ENCODE assay signal across 8 cellular contexts in genomic region chr11:35943294-35943693, GRCh38. TPM values are rescaled to one million over a fixed set of nuclear protein-coding genes. Genes with fewer than 3 reads are reported as not detected.
DNase-seq lines count a peak whose midpoint lies in the region; ATAC-seq, FAIRE-seq and TF ChIP-seq lines count a peak whose summit lies in the region.

No MANE protein-coding gene starts in this region.

- FAIRE-seq in G401.6 (lab: Jason Lieb, UNC), result peak; percentile 13

- intact Hi-C loops in esophagus squamous epithelium (cut with DNase I) (loop anchor here (10.0 kb wide), 1 partner anchor 118 kb away; no protein-coding TSS in a partner anchor), psoas muscle (cut with DNase I) (loop anchor here in 1 of 2 donors (10.0 kb wide), 1 partner anchor 132 kb away; no protein-coding TSS in a partner anchor)

- POLR2A ChIA-PET in RWPE1 (lab: Yijun Ruan, JAX; ENCODE audit: low non-redundant PET), result interaction anchor here (1.1 kb wide), 1 partner anchor 16 kb away, joined by 3 read pairs; no protein-coding TSS in a partner anchor

- no peaks in the 10 kb centered on the region for H3K9me3 ChIP-seq in esophagus squamous epithelium
- H3K9me3 ChIP-seq in psoas muscle, result no peaks in the 10 kb centered on the region

- WGBS in esophagus squamous epithelium, 2 donors, result 37 to 39% methylated on average over 9 of the region's 9 CpGs
- 17 to 36% (median 20%) methylated on average over 9 of the region's 9 CpGs for WGBS in psoas muscle, 3 donors

- H3K4me1 ChIP-seq in esophagus squamous epithelium (peaks cover 9 to 34% (median 12%) of the 10 kb centered on the region in 3 donors), psoas muscle (peaks cover 6% of the 10 kb centered on the region)

- no peak for TF ChIP-seq CTCF in RWPE1 (conservative IDR thresholded peaks at IDR 0.05; ENCODE audit: low read depth)
- no peak for TF ChIP-seq CTCF in esophagus squamous epithelium (IDR thresholded peaks at IDR 0.05)
- TF ChIP-seq CTCF in psoas muscle (IDR thresholded peaks at IDR 0.05), result no peak

- H3K27me3 ChIP-seq in esophagus squamous epithelium (no peaks in the 10 kb centered on the region), psoas muscle (ENCODE audit: insufficient read depth in 3 of 3, low read length in 2 of 3) (no peaks in the 10 kb centered on the region)

- peak overlapping the region; percentile 87 for H3K27ac ChIP-seq in RWPE1
- H3K27ac ChIP-seq in esophagus squamous epithelium, result peak overlapping the region; percentile 71 to 91 (median 84)
- peak overlapping the region; percentile 80 for H3K27ac ChIP-seq in psoas muscle

- ATAC-seq in psoas muscle, result no peak
- no peak for ATAC-seq in GM19467 (IDR thresholded peaks at IDR 0.05; ENCODE audit: unreplicated experiment)

- no peak for TF ChIP-seq POLR2A in esophagus squamous epithelium (IDR thresholded peaks at IDR 0.05)

- DNase-seq in RWPE1 (ENCODE audit: low spot score) (no peak), esophagus squamous epithelium (lab: John Stamatoyannopoulos, UW) (no peak), psoas muscle (no peak), mucosa of gallbladder (ENCODE audit: low spot score) (no peak), HuH-7.5 (ENCODE audit: low spot score) (no peak), islet precursor cell (no peak)

- CTCF ChIA-PET in RWPE1 (lab: Yijun Ruan, JAX), result interaction anchor here (0.6 to 0.7 kb wide), 2 partner anchors 137 to 323 kb away, joined by 3 to 5 read pairs; no protein-coding TSS in a partner anchor

- H3K36me3 ChIP-seq in esophagus squamous epithelium (no peaks in the 10 kb centered on the region), psoas muscle (ENCODE audit: insufficient read depth in 1 of 2, low read depth in 1 of 2) (no peaks in the 10 kb centered on the region)

- H3K4me3 ChIP-seq in esophagus squamous epithelium (peak overlapping the region; percentile 41 to 83 (median 62)), psoas muscle (peak overlapping the region; percentile 75)

RNA-seq across cellular contexts. Expression of gene LDLRAD3, which starts 0.6 kb away (rescaled TPM):
- total RNA-seq in esophagus squamous epithelium (10 to 100 TPM in 1 of 4 donors, 1 to 10 TPM in 3; 5.0 to 16.8 (median 8.2) TPM), psoas muscle (10 to 100 TPM in 2 of 4 donors, 1 to 10 TPM in 2; 5.9 to 16.0 (median 9.6) TPM), mucosa of gallbladder (5.0 TPM)
- 10 to 100 TPM in 2 of 3 donors, 1 to 10 TPM in 1; 8.8 to 20.7 (median 18.0) TPM for polyA plus RNA-seq in psoas muscle
